In genomic region chr3:66822059-66823009, GRCh38 we compare ENCODE assay signal across 8 cellular contexts.
DNase-seq lines count a peak whose midpoint lies in the region; ATAC-seq and FAIRE-seq lines count a peak whose summit lies in the region.

No MANE protein-coding gene starts in this region.

- no peak overlapping the region for H3K4me3 ChIP-seq in small intestine (ENCODE audit: low read depth in 1 of 2, low read length in 2 of 2)

- no peak for FAIRE-seq in small intestine (lab: Jason Lieb, UNC)

- no peaks in the 10 kb centered on the region for H3K27me3 ChIP-seq in small intestine (ENCODE audit: control insufficient read depth in 2 of 2, insufficient read depth in 2 of 2, low read length in 2 of 2)

- H3K9me3 ChIP-seq in small intestine (ENCODE audit: control insufficient read depth, low read depth), result no peaks in the 10 kb centered on the region

- ATAC-seq in GM19397 (IDR thresholded peaks at IDR 0.05; ENCODE audit: unreplicated experiment) (peak; percentile 87), HG03469 (IDR thresholded peaks at IDR 0.05; ENCODE audit: unreplicated experiment) (peak; percentile 88), left cardiac atrium (peak; percentile 66 to 81)

- DNase-seq in Caki2 (ENCODE audit: low read depth) (peak; percentile 26), SHP77 (lab: John Stamatoyannopoulos, UW) (peak; percentile 35 to 54), left cardiac atrium (peak; percentile 34), small intestine (peak; percentile 81), cortex of kidney (lab: John Stamatoyannopoulos, UW) (no peak)
- DNase-seq in activated naive CD4-positive, alpha-beta T cell treated with Interleukin-2 at 50 U/mL for 16 hours, result peak; percentile 67

- H3K27ac ChIP-seq in small intestine (ENCODE audit: low read depth in 1 of 2, low read length in 1 of 2), result no peak overlapping the region

- peaks cover 0 to 3% of the 10 kb centered on the region in 2 donors for H3K4me1 ChIP-seq in small intestine (ENCODE audit: control insufficient read depth in 2 of 2, insufficient read depth in 1 of 2, low read depth in 1 of 2, low read length in 1 of 2)

- no peaks in the 10 kb centered on the region for H3K36me3 ChIP-seq in small intestine (ENCODE audit: control insufficient read depth in 2 of 2, insufficient read depth in 2 of 2, low read length in 2 of 2)

- 73 to 78% (median 77%) methylated on average over 13 of the region's 13 CpGs for WGBS in small intestine, 3 donors

- in situ Hi-C loops in Caki2 (cut with HindIII; ENCODE audit: low pct_unique_long_range_greater_than_20kb, low sequenced_read_pairs), result no loop called here

- intact Hi-C loops in left cardiac atrium (cut with DNase I), result loop anchor here (5.0 to 10.0 kb wide), 2 partner anchors 565 to 568 kb away; no protein-coding TSS in a partner anchor
